In the genomic region with DNA sequence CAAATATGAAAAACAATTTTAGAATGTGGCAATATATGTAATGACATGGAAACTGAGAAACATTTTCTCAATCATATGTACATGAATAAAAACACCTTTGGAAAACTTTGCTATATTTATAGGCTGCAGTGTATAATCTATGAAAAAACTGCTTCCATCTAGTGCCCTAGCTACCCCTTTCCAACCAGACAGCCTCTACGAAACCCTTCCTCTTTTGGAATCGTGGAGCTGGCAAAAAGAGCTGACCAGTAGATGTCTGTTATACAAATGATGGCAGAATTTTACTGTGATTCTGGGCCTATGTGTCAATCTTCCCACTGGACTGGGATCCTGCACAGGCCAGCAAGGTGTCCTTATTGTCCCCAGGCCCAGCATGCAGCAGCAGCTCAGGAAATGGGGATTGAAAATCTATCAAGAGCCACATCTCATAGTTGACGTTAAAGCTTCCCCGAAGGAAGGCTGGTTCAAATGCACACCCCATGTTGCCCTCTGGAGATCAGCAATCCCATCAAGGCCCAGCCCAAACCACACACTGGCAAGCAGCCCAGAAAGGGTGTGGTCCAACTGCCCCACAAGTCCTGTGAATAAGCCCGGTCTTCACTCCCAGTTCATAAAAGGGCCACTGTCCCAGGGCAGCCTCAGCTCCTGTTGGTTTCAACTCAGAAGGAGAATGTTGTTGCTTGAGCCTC, we compare ENCODE assay signal across 8 cellular contexts. TPM values are rescaled to one million over a fixed set of nuclear protein-coding genes. Genes with fewer than 3 reads are reported as not detected.
DNase-seq lines count a peak whose midpoint lies in the region; ATAC-seq, FAIRE-seq and TF ChIP-seq lines count a peak whose summit lies in the region.

No MANE protein-coding gene starts in this region.

- no peak overlapping the region for H3K4ac ChIP-seq in mesendoderm (ENCODE audit: low read depth, low read length)

- no peak overlapping the region for H2AK5ac ChIP-seq in mesendoderm (ENCODE audit: low read length)

- TF ChIP-seq EP300 in A549 (IDR thresholded peaks at IDR 0.05), result no peak

- H3K4me2 ChIP-seq in A549 (peak overlapping the region; percentile 76), mesendoderm (ENCODE audit: low read length) (no peak overlapping the region)

- no peak overlapping the region for H4K5ac ChIP-seq in mesendoderm (ENCODE audit: low read length)

- TF ChIP-seq CTCF in A549 (IDR thresholded peaks at IDR 0.05) (no peak), psoas muscle (IDR thresholded peaks at IDR 0.05) (no peak)

- H3K4me3 ChIP-seq in A549 (peak overlapping the region; percentile 19; the same call in 2 of the 3 replicates), psoas muscle (no peak overlapping the region), mesendoderm (ENCODE audit: low read length) (no peak overlapping the region)

- FAIRE-seq in A549 (lab: Jason Lieb, UNC), result no peak

- H3K36me3 ChIP-seq in psoas muscle (ENCODE audit: insufficient read depth in 1 of 2, low read depth in 1 of 2), result no peaks in the 10 kb centered on the region
- no peaks in the 10 kb centered on the region for H3K36me3 ChIP-seq in mesendoderm (ENCODE audit: control insufficient read depth, insufficient read depth, low read length)

- H3K27ac ChIP-seq in A549 (peak overlapping the region; percentile 60 to 82), psoas muscle (peak overlapping the region; percentile 39), mesendoderm (ENCODE audit: low read depth, low read length) (no peak overlapping the region)

- WGBS in A549 (ENCODE audit: missing lambda C conversion rate), result 23% methylated on average over 5 of the region's 5 CpGs
- WGBS in psoas muscle, 3 donors, result 28 to 39% (median 31%) methylated on average over 5 of the region's 5 CpGs
- no CpG with 5 or more reads among the region's 5 CpGs for WGBS in mesendoderm (ENCODE audit: extremely low coverage, insufficient coverage, low lambda C conversion rate)

- CTCF ChIA-PET in A549 (lab: Yijun Ruan, JAX), result interaction anchor here (1.0 to 5.6 kb wide), 4 partner anchors 12 to 717 kb away, joined by 3 to 99 read pairs (median 3); no protein-coding TSS in a partner anchor

- peak; percentile 91 to 95 for ATAC-seq in A549
- ATAC-seq in psoas muscle, result peak; percentile 77 to 91 (median 90)
- no peak for ATAC-seq in GM18498 (IDR thresholded peaks at IDR 0.05; ENCODE audit: unreplicated experiment)
- no peak for ATAC-seq in HG02571 (IDR thresholded peaks at IDR 0.05; ENCODE audit: unreplicated experiment)

- intact Hi-C loops in head of caudate nucleus (cut with DNase I), result no loop called here
- intact Hi-C loops in psoas muscle (cut with DNase I), result loop anchor here in 1 of 2 donors (5.0 kb wide), 1 partner anchor 485 kb away; no protein-coding TSS in a partner anchor

- no peak overlapping the region for H3K18ac ChIP-seq in mesendoderm (ENCODE audit: low read length)

- no peaks in the 10 kb centered on the region for H3K79me1 ChIP-seq in mesendoderm (ENCODE audit: low read length)

- no peak for TF ChIP-seq POLR2A in A549 (IDR thresholded peaks at IDR 0.05; ENCODE audit: low read length)

- no peak overlapping the region for H3K23ac ChIP-seq in mesendoderm (ENCODE audit: low read length)

- H3K4me1 ChIP-seq in A549 (peaks cover 38% of the 10 kb centered on the region), psoas muscle (peaks cover 15% of the 10 kb centered on the region), mesendoderm (ENCODE audit: control insufficient read depth, low read depth, low read length) (no peaks in the 10 kb centered on the region)

- DNase-seq in A549 (ENCODE audit: low read depth in 1 of 2, low spot score in 1 of 2), result peak; percentile 85 to 92
- DNase-seq in HK-2 (ENCODE audit: unreplicated experiment), result peak; percentile 74
- DNase-seq in SW480 (ENCODE audit: low spot score), result peak; percentile 93
- DNase-seq in head of caudate nucleus, result peak; percentile 59 to 92 (median 84)
- DNase-seq in psoas muscle, result peak; percentile 84 to 89
- DNase-seq in mesendoderm, result no peak

- H2BK15ac ChIP-seq in mesendoderm (replicated peaks; ENCODE audit: low read depth), result no peak overlapping the region

- H3K27me3 ChIP-seq in psoas muscle (ENCODE audit: insufficient read depth in 3 of 3, low read length in 2 of 3), result no peaks in the 10 kb centered on the region
- H3K27me3 ChIP-seq in mesendoderm (ENCODE audit: insufficient read depth, low read length, poor library complexity), result no peaks in the 10 kb centered on the region

- no peak overlapping the region for H2BK120ac ChIP-seq in mesendoderm (ENCODE audit: low read depth, low read length)

- H4K8ac ChIP-seq in mesendoderm (ENCODE audit: low read depth, low read length), result no peak overlapping the region

- no peak overlapping the region for H3K9ac ChIP-seq in mesendoderm (ENCODE audit: low read length)

- H3K9me3 ChIP-seq in A549 (no peaks in the 10 kb centered on the region), psoas muscle (no peaks in the 10 kb centered on the region)

- no peaks in the 10 kb centered on the region for H3K79me2 ChIP-seq in mesendoderm (ENCODE audit: control insufficient read depth, insufficient read depth, low read length)

- POLR2A ChIA-PET in A549 (lab: Yijun Ruan, JAX), result interaction anchor here (0.5 kb wide), 1 partner anchor 204 kb away, joined by 3 read pairs; no protein-coding TSS in a partner anchor

- TF ChIP-seq RAD21 in A549 (conservative IDR thresholded peaks at IDR 0.05 in 1 of 2, IDR thresholded peaks at IDR 0.05 in 1 of 2), result no peak; a peak in 1 of 5 replicates

- H3K56ac ChIP-seq in mesendoderm (ENCODE audit: low read length), result no peak overlapping the region

- no peak overlapping the region for H2BK5ac ChIP-seq in mesendoderm (ENCODE audit: low read length)

TF ChIP-seq in A549, 52 proteins besides CTCF, POLR2A, EP300 and RAD21:
- peak; percentile 58 for TF ChIP-seq MAX (IDR thresholded peaks at IDR 0.05)
- TF ChIP-seq FOSL2 (IDR thresholded peaks at IDR 0.05), result no peak
- no peak for TF ChIP-seq FOSL2 (CRISPR knock-in tag; IDR thresholded peaks at IDR 0.05)

RNA-seq across cellular contexts. Expression of gene FAM20B, which starts 8.9 kb away (rescaled TPM):
- 34.9 and 35.3 TPM in 2 replicates for polyA plus RNA-seq in A549 (2011; rRNA removed)
- polyA plus RNA-seq in A549 (2012; cell fraction: cytosol; rRNA removed), result 9.1 and 11.2 TPM in 2 replicates
- 4.5 and 6.5 TPM in 2 replicates for polyA plus RNA-seq in A549 (2012; cell fraction: nucleus; rRNA removed)
- 24.2 to 25.3 TPM (median 25.3 TPM) in 3 replicates for polyA plus RNA-seq in A549 (2017; fragmentation: RNase III; extraction: RNeasy Plus Mini Kit Qiagen cat#74134 plus additional on column Dnase treatment)
- 39.9 and 53.4 TPM in 2 replicates for polyA minus RNA-seq in A549 (2011; rRNA and poly(A)+ RNA removed)
- total RNA-seq in psoas muscle, result 10 to 100 TPM; 33.4 to 55.2 (median 43.3) TPM
- 10 to 100 TPM; 22.5 to 52.6 (median 48.8) TPM for polyA plus RNA-seq in psoas muscle
- 20.1 TPM for polyA plus RNA-seq in mesendoderm (2013, experiment 1 of 2)
- polyA plus RNA-seq in mesendoderm (2013, experiment 2 of 2), result 19.7 TPM

Comparison
In these comparisons a context has a peak if more than half of its experiments do, and no peak if none do; other contexts are left out.
1. ATAC-seq: peak in A549 (2 of 2) and psoas muscle (4 of 4); none in GM18498 (single experiment) and HG02571 (single experiment).